In the genomic region with DNA sequence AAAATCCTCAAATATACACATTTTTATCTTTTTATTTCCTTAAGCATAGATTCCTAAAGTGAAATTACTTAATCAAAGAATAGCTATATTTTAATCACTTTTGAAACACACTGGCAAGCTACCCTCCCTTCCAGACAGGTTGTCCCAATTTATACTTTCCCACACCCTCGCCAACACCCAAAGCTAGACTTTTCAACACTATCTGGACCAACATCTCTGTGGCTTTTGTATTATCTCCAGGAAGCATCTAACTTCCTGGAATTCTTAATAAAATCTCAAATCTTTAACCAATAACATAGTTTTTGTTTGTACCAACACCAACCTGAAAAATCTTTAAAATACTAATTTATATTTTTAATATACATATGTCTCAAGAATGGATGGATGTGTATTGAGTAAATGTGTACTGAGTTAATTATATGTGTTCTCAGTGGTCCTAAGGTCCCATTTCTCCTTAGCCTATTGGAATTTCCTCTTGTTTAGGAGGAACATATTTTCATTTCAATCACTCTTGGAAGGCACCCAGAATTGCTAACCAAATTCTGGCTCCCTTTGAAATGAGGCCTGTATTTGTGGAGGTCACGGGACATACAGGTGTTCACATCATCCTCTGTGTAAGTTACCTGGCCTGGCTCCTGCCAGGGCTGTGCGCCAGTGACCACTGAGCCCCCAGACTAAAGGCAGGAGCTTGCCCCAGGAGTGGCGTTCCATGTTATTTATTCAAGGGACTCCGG, we compare ENCODE assay signal across 19 cellular contexts. TPM values are rescaled to one million over a fixed set of nuclear protein-coding genes. Genes with fewer than 3 reads are reported as not detected.
DNase-seq lines count a peak whose midpoint lies in the region; ATAC-seq, FAIRE-seq and TF ChIP-seq lines count a peak whose summit lies in the region.
"Had no signal": no experiment of that assay in that cellular context is flagged by ENCODE, and none has a peak within 500 bp of the region (broad histone marks: within the 10 kb centered on the region; RNA-seq: fewer than 3 reads in every experiment).

No MANE protein-coding gene starts in this region.

- H4K8ac ChIP-seq in H1 (ENCODE audit: extremely low read depth, insufficient read depth, low read length) (no peak overlapping the region), neuronal stem cell (ENCODE audit: low read depth, low read length) (no peak overlapping the region)

- POLR2A ChIA-PET in H1 (lab: Charles Lee; ENCODE audit: partially characterized antibody) = no interaction called here

- H4K5ac ChIP-seq in H1 (ENCODE audit: insufficient read length, low read depth, low read length) = no peak overlapping the region

- no peak overlapping the region for H4K91ac ChIP-seq in H1 (replicated peaks; ENCODE audit: insufficient read length, low read length)
- H4K91ac ChIP-seq in neuronal stem cell (ENCODE audit: low read depth, low read length, poor library complexity) = no peak overlapping the region

- H3K9ac ChIP-seq in H1 (replicated peaks in 1 of 4; ENCODE audit: extremely low read depth in 1 of 4, low read depth in 3 of 4, low read length in 3 of 4) = no peak overlapping the region
- H3K9ac ChIP-seq in neuronal stem cell (ENCODE audit: low read depth, low read length, poor library complexity) = peak overlapping the region; percentile 60

- no peaks in the 10 kb centered on the region; the same call in 1 of the 2 replicates for H3K9me2 ChIP-seq in GM23338 (ENCODE audit: insufficient read depth)

- H3K27me3 Mint-ChIP-seq in GM23338 (ENCODE audit: insufficient read depth, low read depth, poor library complexity) = no peaks in the 10 kb centered on the region
- H3K27me3 Mint-ChIP-seq: CD4-positive, alpha-beta T cell had no signal

- H3K4me3 Mint-ChIP-seq in GM23338 = no peak overlapping the region
- H3K4me3 Mint-ChIP-seq: CD4-positive, alpha-beta T cell had no signal

- no peaks in the 10 kb centered on the region for H3K23me2 ChIP-seq in H1 (ENCODE audit: low read depth, low read length)

- H3K79me2 ChIP-seq in GM23338 (replicated peaks; ENCODE audit: insufficient read depth) (no peaks in the 10 kb centered on the region), H1 (ENCODE audit: control insufficient read depth in 1 of 2, insufficient read depth in 2 of 2, low read length in 2 of 2) (no peaks in the 10 kb centered on the region)

- ATAC-seq in GM23338 (no peak), GM19397 (IDR thresholded peaks at IDR 0.05; ENCODE audit: unreplicated experiment) (no peak), upper lobe of left lung (ENCODE audit: low FRiP score in 2 of 2) (no peak)

- TF ChIP-seq POLR2A in H1 (IDR thresholded peaks at IDR 0.05; ENCODE audit: control extremely low read depth in 1 of 2, low read depth in 2 of 2, low read length in 2 of 2) (no peak), upper lobe of left lung (IDR thresholded peaks at IDR 0.05) (no peak)

- H3K56ac ChIP-seq in H1 (replicated peaks; ENCODE audit: insufficient read length, low read depth, low read length) = no peak overlapping the region

- TF ChIP-seq EP300 in H1 (IDR thresholded peaks at IDR 0.05; ENCODE audit: borderline replicate concordance in 1 of 2, low read depth in 2 of 2, low read length in 2 of 2) (no peak), upper lobe of left lung (IDR thresholded peaks at IDR 0.05) (no peak)

- H3K79me1 ChIP-seq in H1 (ENCODE audit: low read depth, low read length) (no peaks in the 10 kb centered on the region), neuronal stem cell (ENCODE audit: low read depth, low read length) (no peaks in the 10 kb centered on the region)

- TF ChIP-seq CTCF in C4-2B (conservative IDR thresholded peaks at IDR 0.05) = no peak
- no peak for TF ChIP-seq CTCF in GM23338 (conservative IDR thresholded peaks at IDR 0.05; ENCODE audit: low read depth in 2 of 2)
- no peak for TF ChIP-seq CTCF in H1 (IDR thresholded peaks at IDR 0.05; ENCODE audit: control extremely low read depth in 1 of 3, insufficient read depth in 1 of 3, low read depth in 1 of 3, low read length in 3 of 3)
- no peak for TF ChIP-seq CTCF in upper lobe of left lung (IDR thresholded peaks at IDR 0.05)

- no peak overlapping the region for H2BK12ac ChIP-seq in H1 (ENCODE audit: low read depth, low read length)
- no peak overlapping the region for H2BK12ac ChIP-seq in neuronal stem cell (ENCODE audit: low read length)

- H3K36me3 ChIP-seq in GM23338 (ENCODE audit: insufficient read depth) (no peaks in the 10 kb centered on the region), H1 (ENCODE audit: control insufficient read depth in 2 of 4, insufficient read depth in 4 of 4, low read length in 3 of 4) (no peaks in the 10 kb centered on the region), neuronal stem cell (replicated peaks in 1 of 2; ENCODE audit: control insufficient read depth in 2 of 2, insufficient read depth in 2 of 2, low read length in 2 of 2) (no peaks in the 10 kb centered on the region), upper lobe of left lung (no peaks in the 10 kb centered on the region)

- H3F3A ChIP-seq in GM23338 (replicated peaks; ENCODE audit: low read depth) = no peaks in the 10 kb centered on the region

- H2BK120ac ChIP-seq in H1 (replicated peaks; ENCODE audit: low read depth, low read length) (no peak overlapping the region), neuronal stem cell (ENCODE audit: low read depth, low read length) (no peak overlapping the region)

- H3K36me3 Mint-ChIP-seq in GM23338 (ENCODE audit: low read depth) = no peaks in the 10 kb centered on the region; the same call in 2 of the 3 replicates

- H2AK5ac ChIP-seq in H1 (ENCODE audit: low read depth, low read length) (no peak overlapping the region), neuronal stem cell (ENCODE audit: low read depth, low read length) (no peak overlapping the region)

- CTCF ChIA-PET in H1 (lab: Charles Lee; ENCODE audit: partially characterized antibody) = interaction anchor here (0.8 kb wide), 1 partner anchor 70 kb away, joined by 3 read pairs; a partner anchor contains a TSS

- H3K27ac ChIP-seq in C4-2B = peak overlapping the region; percentile 5; the same call in 1 of the 2 replicates
- H3K27ac ChIP-seq in GM23338 (ENCODE audit: low read depth) = no peak overlapping the region
- H3K27ac ChIP-seq in H1 (ENCODE audit: low read depth, low read length) = no peak overlapping the region
- H3K27ac ChIP-seq in neuronal stem cell (replicated peaks; ENCODE audit: low read length) = no peak overlapping the region
- H3K27ac ChIP-seq in upper lobe of left lung = peak overlapping the region in 1 of 4 donors; percentile 7

- no peak overlapping the region for H2BK15ac ChIP-seq in H1 (ENCODE audit: low read length)
- no peak overlapping the region for H2BK15ac ChIP-seq in neuronal stem cell (ENCODE audit: low read length)

- no peaks in the 10 kb centered on the region for H4K20me1 ChIP-seq in GM23338 (replicated peaks; ENCODE audit: insufficient read depth)
- H4K20me1 ChIP-seq in H1 (replicated peaks in 1 of 2; ENCODE audit: control insufficient read depth in 1 of 2, insufficient read depth in 2 of 2, low read length in 2 of 2) = no peaks in the 10 kb centered on the region

- H3K18ac ChIP-seq in H1 (ENCODE audit: extremely low read depth, low read length) = no peak overlapping the region
- H3K18ac ChIP-seq in neuronal stem cell (ENCODE audit: low read length) = no peak overlapping the region

- H3K4me2 ChIP-seq in GM23338 (no peak overlapping the region), H1 (ENCODE audit: insufficient read depth in 1 of 2, low read depth in 2 of 2, low read length in 2 of 2) (no peak overlapping the region), neuronal stem cell (ENCODE audit: insufficient read depth, low read length, poor library complexity, severe bottlenecking) (no peak overlapping the region)

- H3K4me1 ChIP-seq in GM23338 (ENCODE audit: insufficient read depth) (no peaks in the 10 kb centered on the region), H1 (replicated peaks in 1 of 4; ENCODE audit: control insufficient read depth in 3 of 4, insufficient read depth in 4 of 4, low read length in 3 of 4) (no peaks in the 10 kb centered on the region; a peak in 1 of 7 replicates), neuronal stem cell (ENCODE audit: control insufficient read depth in 2 of 2, insufficient read depth in 1 of 2, low read depth in 1 of 2, low read length in 2 of 2) (no peaks in the 10 kb centered on the region), upper lobe of left lung (peaks cover 0 to 6% (median 0%) of the 10 kb centered on the region in 4 donors)

- no peak for DNase-seq in GM23338 (ENCODE audit: low spot score)
- DNase-seq in H1 (ENCODE audit: low read depth in 1 of 2, low spot score in 2 of 2) = no peak
- no peak for DNase-seq in neuronal stem cell (ENCODE audit: low spot score)
- DNase-seq in upper lobe of left lung = no peak
- DNase-seq in GOT3 (lab: John Stamatoyannopoulos, UW) = no peak
- DNase-seq: CD4-positive, alpha-beta T cell; COR-L47; DMS79; HCEC 1CT; NCI-H1105 treated with DMSO at 0.1 percent for 48 hours; NCI-H1694; NCI-H2081; NCI-H2171; NCI-H345; NCI-H526; OCI-M1 had no signal

- H3K9me3 ChIP-seq in H1 (ENCODE audit: insufficient read depth in 2 of 2, low read depth in 1 of 2, low read length in 1 of 2) (no peaks in the 10 kb centered on the region), neuronal stem cell (replicated peaks in 1 of 2; ENCODE audit: control insufficient read depth in 2 of 2, insufficient read depth in 1 of 2, low read depth in 1 of 2, low read length in 2 of 2) (no peaks in the 10 kb centered on the region), upper lobe of left lung (no peaks in the 10 kb centered on the region)

- no peak overlapping the region for H3K23ac ChIP-seq in H1 (ENCODE audit: insufficient read length)
- H3K23ac ChIP-seq in neuronal stem cell (ENCODE audit: low read depth, low read length, poor library complexity) = no peak overlapping the region

- 95% methylated on average over 5 of the region's 5 CpGs; no CpG with 5 or more reads in 1 of the 2 experiments for WGBS in H1 (ENCODE audit: extremely low coverage in 1 of 2, insufficient coverage in 1 of 2, insufficient read length in 1 of 2, insufficient replicate concordance in 2 of 2, low coverage in 1 of 2, low lambda C conversion rate in 2 of 2, missing lambda C conversion rate in 1 of 2), 2 experiments
- no CpG with 5 or more reads among the region's 5 CpGs for whole genome bisulfite sequencing in neuronal stem cell (ENCODE audit: extremely low coverage in 2 of 2, insufficient read length in 2 of 2, insufficient replicate concordance in 1 of 2), 2 donors
- WGBS in upper lobe of left lung, 2 donors = 64 to 66% methylated on average over 5 of the region's 5 CpGs

- peaks cover 2% of the 10 kb centered on the region; the same call in 1 of the 3 replicates for H3K9me3 Mint-ChIP-seq in GM23338
- H3K9me3 Mint-ChIP-seq: CD4-positive, alpha-beta T cell had no signal

- H3K27ac Mint-ChIP-seq in GM23338 = no peak overlapping the region
- H3K27ac Mint-ChIP-seq: CD4-positive, alpha-beta T cell had no signal

- H2AFZ ChIP-seq in GM23338 = peak overlapping the region; percentile 87
- 0 out of 2 replicates have a peak overlapping the region, but pooled peaks have one; percentile 15 for H2AFZ ChIP-seq in H1 (ENCODE audit: low read length)
- no peak overlapping the region for H2AFZ ChIP-seq in neuronal stem cell (ENCODE audit: low read length)

- no peaks in the 10 kb centered on the region for H3K4me1 Mint-ChIP-seq in GM23338

- no peak for FAIRE-seq in H1 (lab: Jason Lieb, UNC)
- FAIRE-seq: RCC 7860 had no signal

- H3K4me3 ChIP-seq in GM23338 (no peak overlapping the region), H1 (ENCODE audit: extremely low read depth in 1 of 4, insufficient read depth in 2 of 4, low read depth in 3 of 4, low read length in 4 of 4) (no peak overlapping the region), neuronal stem cell (ENCODE audit: low read length in 2 of 2) (no peak overlapping the region), upper lobe of left lung (no peak overlapping the region)

- H2BK5ac ChIP-seq in H1 (ENCODE audit: low read depth, low read length) = no peak overlapping the region
- no peak overlapping the region for H2BK5ac ChIP-seq in neuronal stem cell (ENCODE audit: low read length)

- no peak overlapping the region for H2BK20ac ChIP-seq in H1 (ENCODE audit: low read length)

- TF ChIP-seq RAD21 in H1 (IDR thresholded peaks at IDR 0.05 in 1 of 2, conservative IDR thresholded peaks at IDR 0.05 in 1 of 2; ENCODE audit: low read depth in 2 of 2, low read length in 2 of 2) = no peak

- H3K27me3 ChIP-seq in GM23338 (ENCODE audit: insufficient read depth) (no peaks in the 10 kb centered on the region), H1 (replicated peaks in 1 of 4; ENCODE audit: control insufficient read depth in 3 of 4, extremely low read depth in 1 of 4, insufficient read depth in 3 of 4, low read length in 3 of 4) (no peaks in the 10 kb centered on the region; a peak in 1 of 7 replicates), neuronal stem cell (ENCODE audit: control insufficient read depth in 3 of 3, insufficient read depth in 3 of 3, low read depth in 1 of 3, low read length in 3 of 3) (no peaks in the 10 kb centered on the region), upper lobe of left lung (no peaks in the 10 kb centered on the region)

- no peak overlapping the region for H3K4ac ChIP-seq in H1 (replicated peaks; ENCODE audit: insufficient read length, low read depth, low read length)
- no peak overlapping the region for H3K4ac ChIP-seq in neuronal stem cell (ENCODE audit: low read length)

- H3K14ac ChIP-seq in H1 (ENCODE audit: insufficient read length) (no peak overlapping the region), neuronal stem cell (ENCODE audit: low read length) (no peak overlapping the region)

RNA-seq across cellular contexts. Expression of a gene that starts 17.4 kb away (rescaled TPM):
- 12.8 and 13.1 TPM in 2 replicates for total RNA-seq in GM23338 (2014; rRNA removed; shearing (Covaris generic))
- polyA plus RNA-seq in GM23338 (2016; fragmentation: Nextera tagmentation; extraction: Ambion mirVana) = 4.1 and 4.9 TPM in 2 replicates
- total RNA-seq in H1 (2021; fragmentation: NEBNext Ultra II Directional; extraction: Animal tissue kit (Norgen Biotek cat#: 25700)) = 8.5 and 8.8 TPM in 2 replicates
- polyA plus RNA-seq in H1 (2011; rRNA removed) = 2.5 and 3.4 TPM in 2 replicates
- polyA plus RNA-seq in H1 (2011; cell fraction: cytosol; rRNA removed) = 2.8 TPM
- polyA plus RNA-seq in H1 (2011; cell fraction: nucleus; rRNA removed) = 4.1 TPM
- polyA plus RNA-seq in H1 (2012, experiment 1 of 2) = 2.5 to 3.4 TPM (median 3.1 TPM) in 4 replicates
- polyA plus RNA-seq in H1 (2012, experiment 2 of 2) = 0.63 TPM
- 3.5 TPM for polyA plus RNA-seq in H1 (2013, experiment 1 of 2)
- polyA plus RNA-seq in H1 (2013, experiment 2 of 2) = 3.6 TPM
- polyA minus RNA-seq in H1 (2011; rRNA and poly(A)+ RNA removed) = 8.5 and 10.8 TPM in 2 replicates
- polyA minus RNA-seq in H1 (2011; cell fraction: cytosol; rRNA and poly(A)+ RNA removed) = 7.9 TPM
- 14.4 TPM for polyA minus RNA-seq in H1 (2011; cell fraction: nucleus; rRNA and poly(A)+ RNA removed)
- 1.3 TPM for polyA plus RNA-seq in neuronal stem cell (2013, experiment 1 of 2)
- 1.4 TPM for polyA plus RNA-seq in neuronal stem cell (2013, experiment 2 of 2)
- total RNA-seq in upper lobe of left lung = 10 to 100 TPM; 22.8 to 37.7 (median 25.8) TPM
